Comparison of ENCODE assay signal across 8 cellular contexts in the genomic region with DNA sequence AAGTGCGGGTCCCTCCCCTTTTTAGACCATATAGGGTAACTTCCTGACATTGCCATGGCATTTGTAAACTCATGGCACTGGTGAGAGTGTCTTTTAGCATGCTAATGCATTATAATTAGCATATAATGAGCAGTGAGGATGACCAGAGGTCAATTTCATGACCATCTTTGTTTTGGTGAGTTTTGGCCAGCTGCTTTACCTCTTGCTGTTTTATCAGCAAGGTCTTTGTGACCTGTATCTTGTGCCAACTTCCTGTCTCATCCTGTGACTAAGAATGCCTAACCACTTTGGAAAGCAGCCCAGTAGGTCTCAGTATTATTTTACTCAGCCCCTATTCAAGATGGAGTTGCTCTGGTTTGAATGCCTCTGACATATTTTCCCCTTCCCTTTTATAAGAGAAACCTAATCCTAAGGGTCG.
A peak's percentile ranks its signal among the peaks of the same experiment; 100 is the strongest.
DNase-seq lines count a peak whose midpoint lies in the region; ATAC-seq and TF ChIP-seq lines count a peak whose summit lies in the region.
"Not testable (repeated sequence)": the region's sequence is repeated elsewhere in the genome, so short reads cannot be mapped to it uniquely, and the experiment has no call there.

No MANE protein-coding gene starts in this region.

- intact Hi-C loops in A673 (cut with micrococcal nuclease; ENCODE audit: unreplicated experiment); PC-3 (cut with micrococcal nuclease); psoas muscle (cut with DNase I): not testable (repeated sequence)

- H3K4me3 ChIP-seq in A673 (ENCODE audit: low read depth, low read length, poor library complexity, severe bottlenecking); GM23338; PC-3 (ENCODE audit: low read length); fibroblast of lung (replicated peaks in 1 of 4; ENCODE audit: control extremely low read depth in 1 of 4, insufficient read depth in 1 of 4, low read depth in 3 of 4, low read length in 4 of 4); psoas muscle: not testable (repeated sequence)

- not testable (repeated sequence) for H3K9ac ChIP-seq in PC-3 (ENCODE audit: low read length); fibroblast of lung (ENCODE audit: insufficient read depth, low read length)

- not testable (repeated sequence) for H3K27me3 ChIP-seq in A673 (replicated peaks; ENCODE audit: insufficient read depth, low read depth, low read length, poor library complexity); GM23338 (ENCODE audit: insufficient read depth); PC-3 (ENCODE audit: low read length); fibroblast of lung (ENCODE audit: control insufficient read depth, insufficient read depth, low read length); psoas muscle (ENCODE audit: insufficient read depth in 3 of 3, low read length in 2 of 3)

- not testable (repeated sequence) for H4K20me1 ChIP-seq in GM23338 (replicated peaks; ENCODE audit: insufficient read depth); PC-3 (ENCODE audit: low read length); fibroblast of lung (ENCODE audit: control insufficient read depth, extremely low read depth, insufficient read depth, low read length)

- not testable (repeated sequence) for H3K27ac ChIP-seq in A673 (ENCODE audit: low read depth, low read length, poor library complexity, severe bottlenecking); GM23338 (ENCODE audit: low read depth); PC-3 (ENCODE audit: low read length); fibroblast of lung (ENCODE audit: insufficient read depth, low read length)
- H3K27ac ChIP-seq in psoas muscle, result peak overlapping the region; percentile 56

- H3K79me2 ChIP-seq in GM23338 (replicated peaks; ENCODE audit: insufficient read depth); PC-3 (ENCODE audit: low read length); fibroblast of lung (ENCODE audit: control insufficient read depth, insufficient read depth, low read length): not testable (repeated sequence)

- not testable (repeated sequence) for H2AFZ ChIP-seq in GM23338; PC-3 (ENCODE audit: low read length); fibroblast of lung (ENCODE audit: low read length)

- peak overlapping the region; percentile 61 for H3K27ac Mint-ChIP-seq in GM23338

- not testable (repeated sequence) for H3K27me3 Mint-ChIP-seq in GM23338 (ENCODE audit: insufficient read depth, low read depth, poor library complexity)

- CTCF ChIA-PET in A673 (lab: Charles Lee); PC-3 (lab: Charles Lee): not testable (repeated sequence)

- not testable (repeated sequence) for H3F3A ChIP-seq in GM23338 (replicated peaks; ENCODE audit: low read depth); PC-3 (ENCODE audit: low read length, unreplicated experiment)

- H3K4me1 ChIP-seq in A673 (ENCODE audit: insufficient read depth, low read length, poor library complexity, severe bottlenecking) (peaks cover 48% of the 10 kb centered on the region), GM23338 (ENCODE audit: insufficient read depth) (peaks cover 60% of the 10 kb centered on the region), PC-3 (ENCODE audit: insufficient read depth, low read length) (peaks cover 11% of the 10 kb centered on the region; the same call in 1 of the 2 replicates)
- H3K4me1 ChIP-seq in fibroblast of lung (ENCODE audit: control insufficient read depth, extremely low read depth, insufficient read depth, low read length); psoas muscle: not testable (repeated sequence)

- not testable (repeated sequence) for BruUV-seq in A673 (replicated peaks; lab: Mats Ljungman, UMichigan); PC-3 (replicated peaks; lab: Mats Ljungman, UMichigan)

- WGBS in psoas muscle, 3 donors, result 55 to 65% (median 58%) methylated on average over 2 of the region's 2 CpGs

- not testable (repeated sequence) for H3K36me3 ChIP-seq in A673 (ENCODE audit: insufficient read depth, low read length, poor library complexity, severe bottlenecking); GM23338 (ENCODE audit: insufficient read depth); PC-3 (ENCODE audit: low read depth, low read length); fibroblast of lung (ENCODE audit: control insufficient read depth, insufficient read depth, low read length); psoas muscle (ENCODE audit: insufficient read depth in 1 of 2, low read depth in 1 of 2)

- not testable (repeated sequence) for H3K9me3 Mint-ChIP-seq in GM23338

- peak overlapping the region; percentile 50 for H3K4me2 ChIP-seq in GM23338
- H3K4me2 ChIP-seq in PC-3 (ENCODE audit: low read length); fibroblast of lung (ENCODE audit: extremely low read depth, insufficient read depth, low read length): not testable (repeated sequence)

- H3K4me3 Mint-ChIP-seq in GM23338, result not testable (repeated sequence)

- not testable (repeated sequence) for TF ChIP-seq CTCF in A673 (conservative IDR thresholded peaks at IDR 0.05; ENCODE audit: low read depth, low read length); GM23338 (conservative IDR thresholded peaks at IDR 0.05; ENCODE audit: low read depth in 2 of 2); PC-3 (conservative IDR thresholded peaks at IDR 0.05; ENCODE audit: low read depth, low read length); fibroblast of lung (conservative IDR thresholded peaks at IDR 0.05 in 1 of 2, IDR thresholded peaks at IDR 0.05 in 1 of 2; ENCODE audit: low read depth in 1 of 2, low read length in 2 of 2); psoas muscle (IDR thresholded peaks at IDR 0.05)

- ATAC-seq in GM23338 (peak; percentile 48), PC-3 (peak; percentile 68), psoas muscle (peak; percentile 66 to 86 (median 78))

- DNase-seq in A673 (ENCODE audit: low spot score) (peak; percentile 83), GM23338 (ENCODE audit: low spot score) (peak; percentile 46), NCI-H1092 (lab: John Stamatoyannopoulos, UW) (peak; percentile 18), PC-3 (peak; percentile 77), amniotic epithelial cell (ENCODE audit: low read depth) (peak; percentile 69), fibroblast of lung (ENCODE audit: low read depth in 2 of 2) (peak; percentile 73 to 79), iPS DF 4.7 (ENCODE audit: extremely low read depth, low spot score) (peak; percentile 7)
- DNase-seq in psoas muscle, result not testable (repeated sequence)

- not testable (repeated sequence) for H3K36me3 Mint-ChIP-seq in GM23338 (ENCODE audit: low read depth)

- not testable (repeated sequence) for H3K9me2 ChIP-seq in GM23338 (ENCODE audit: insufficient read depth); PC-3 (replicated peaks; ENCODE audit: low read length)

- peaks cover 68% of the 10 kb centered on the region for H3K4me1 Mint-ChIP-seq in GM23338

- POLR2A ChIA-PET in A673 (lab: Charles Lee; ENCODE audit: low non-redundant PET); PC-3 (lab: Charles Lee; ENCODE audit: unreplicated experiment): not testable (repeated sequence)

- H3K9me3 ChIP-seq in A673 (ENCODE audit: low read depth, low read length, poor library complexity, severe bottlenecking); PC-3 (ENCODE audit: low read length); fibroblast of lung (ENCODE audit: control insufficient read depth, insufficient read depth, low read depth, low read length); psoas muscle: not testable (repeated sequence)
